1 cellular context compared by ENCODE assay signal in the genomic region with DNA sequence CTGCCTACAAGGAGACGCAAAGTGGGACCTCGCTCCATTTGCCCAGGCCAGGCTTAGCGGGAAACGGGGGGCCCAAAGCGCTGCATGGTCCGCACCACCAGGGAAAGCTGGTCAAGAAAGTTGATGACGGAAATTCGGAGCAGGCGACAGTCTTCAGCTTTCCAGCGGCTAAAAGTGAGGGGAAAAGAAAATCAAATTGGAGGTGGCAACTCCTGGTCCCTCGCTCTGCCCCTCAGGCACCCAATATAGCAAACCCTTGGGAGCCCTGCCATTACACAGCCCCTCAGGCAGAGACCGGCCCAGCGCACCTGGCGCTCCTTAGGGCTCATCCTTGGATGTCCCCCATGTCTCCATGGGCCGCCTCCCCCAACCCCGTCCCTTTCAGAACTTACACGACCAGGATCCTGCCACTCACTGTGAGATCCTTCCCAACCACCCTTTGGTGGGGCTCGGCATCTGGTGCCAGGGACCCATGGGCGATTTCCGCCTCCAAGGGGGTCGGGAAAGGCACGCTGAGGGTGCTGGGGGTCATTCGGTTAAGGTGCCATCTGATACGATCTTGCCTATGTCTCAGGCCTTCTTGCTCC.
TF ChIP-seq lines count a peak whose summit lies in the region.

No MANE protein-coding gene starts in this region.

TF ChIP-seq in H1, 55 proteins besides CTCF, POLR2A, EP300 and RAD21:
- no peak for TF ChIP-seq SP4 (IDR thresholded peaks at IDR 0.05; ENCODE audit: low read length)
- no peak for TF ChIP-seq SRF (IDR thresholded peaks at IDR 0.05; ENCODE audit: low read depth, low read length)
- TF ChIP-seq BACH1 (IDR thresholded peaks at IDR 0.05; ENCODE audit: low read length): no peak
- no peak for TF ChIP-seq HDAC2 (IDR thresholded peaks at IDR 0.05; ENCODE audit: borderline replicate concordance in 1 of 2, low read depth in 2 of 2, low read length in 2 of 2)
- no peak for TF ChIP-seq SAP30 (IDR thresholded peaks at IDR 0.05; ENCODE audit: insufficient read depth, insufficient replicate concordance, low read length)
- TF ChIP-seq, protein P1, sequence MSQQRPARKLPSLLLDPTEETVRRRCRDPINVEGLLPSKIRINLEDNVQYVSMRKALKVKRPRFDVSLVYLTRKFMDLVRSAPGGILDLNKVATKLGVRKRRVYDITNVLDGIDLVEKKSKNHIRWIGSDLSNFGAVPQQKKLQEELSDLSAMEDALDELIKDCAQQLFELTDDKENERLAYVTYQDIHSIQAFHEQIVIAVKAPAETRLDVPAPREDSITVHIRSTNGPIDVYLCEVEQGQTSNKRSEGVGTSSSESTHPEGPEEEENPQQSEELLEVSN (IDR thresholded peaks at IDR 0.05): peak; percentile 59; the same call in 1 of the 2 replicates
- no peak for TF ChIP-seq HDAC6 (IDR thresholded peaks at IDR 0.05; ENCODE audit: low read depth, low read length)
